31 cellular contexts compared by ENCODE assay signal in genomic region chr17:41343031-41343430, GRCh38. TPM values are rescaled to one million over a fixed set of nuclear protein-coding genes. Genes with fewer than 3 reads are reported as not detected.
"Had no signal": no experiment of that assay in that cellular context is flagged by ENCODE, and none has a peak within 500 bp of the region (broad histone marks: within the 10 kb centered on the region; RNA-seq: fewer than 3 reads in every experiment).

No MANE protein-coding gene starts in this region.

- H3K9me3 Mint-ChIP-seq: activated T-helper 17 cell treated with anti-CD3 and anti-CD28 coated beads, Interleukin-2, amount 50 U/mL, for 72 hours had no signal

- H3K27ac Mint-ChIP-seq: activated CD4-positive, alpha-beta memory T cell treated with anti-CD3 and anti-CD28 coated beads for 36 hours; activated T-helper 17 cell treated with anti-CD3 and anti-CD28 coated beads, Interleukin-2, amount 50 U/mL, for 72 hours; brain; neural progenitor cell had no signal

- H3K27me3 ChIP-seq: ascending aorta, cardiac muscle cell, dorsolateral prefrontal cortex, gastroesophageal sphincter, hepatocyte, neural progenitor cell, spleen, suprapubic skin, tibial nerve had no signal

- H3K4me3 ChIP-seq: ascending aorta, cardiac muscle cell, coronary artery, dorsolateral prefrontal cortex, gastroesophageal sphincter, hepatocyte, neural progenitor cell, spleen, suprapubic skin, tibial nerve had no signal

- DNase-seq: activated CD4-positive, alpha-beta memory T cell treated with anti-CD3 and anti-CD28 coated beads for 36 hours; activated CD4-positive, alpha-beta T cell treated with anti-CD3 and anti-CD28 coated beads for 48 hours; activated T-cell treated with anti-CD3 and anti-CD28 coated beads, Interleukin-2, amount 50 U/mL, for 4 hours; dorsolateral prefrontal cortex; effector memory CD4-positive, alpha-beta T cell; left cardiac atrium; mammary epithelial cell; occipital lobe; right cardiac atrium; spleen; stimulated activated naive CD4-positive, alpha-beta T cell; T-helper 9 cell had no signal

- H3K4me3 Mint-ChIP-seq: activated CD4-positive, alpha-beta memory T cell treated with anti-CD3 and anti-CD28 coated beads for 36 hours; activated naive CD8-positive, alpha-beta T cell; activated T-cell treated with anti-CD3 and anti-CD28 coated beads, Interleukin-2, amount 50 U/mL, for 4 hours; activated T-helper 17 cell treated with anti-CD3 and anti-CD28 coated beads, Interleukin-2, amount 50 U/mL, for 72 hours; brain; neural progenitor cell had no signal

- ATAC-seq: activated T-cell treated with anti-CD3 and anti-CD28 coated beads, Interleukin-2, amount 50 U/mL, for 4 hours; activated T-helper 17 cell treated with anti-CD3 and anti-CD28 coated beads, Interleukin-2, amount 50 U/mL, for 72 hours; gastroesophageal sphincter; left cardiac atrium; right cardiac atrium had no signal

- H3K27me3 Mint-ChIP-seq: activated naive CD8-positive, alpha-beta T cell; activated T-helper 17 cell treated with anti-CD3 and anti-CD28 coated beads, Interleukin-2, amount 50 U/mL, for 72 hours had no signal

- H3K27ac ChIP-seq: ascending aorta, cardiac muscle cell, coronary artery, dorsolateral prefrontal cortex, gastroesophageal sphincter, hepatocyte, neural progenitor cell, spleen, suprapubic skin, tibial nerve, VCaP had no signal

- H3K4me1 ChIP-seq: ascending aorta, gastroesophageal sphincter, neural progenitor cell had no signal

- H3K36me3 ChIP-seq: ascending aorta, cardiac muscle cell, gastroesophageal sphincter, neural progenitor cell, spleen, suprapubic skin, tibial nerve had no signal

- H3K36me3 Mint-ChIP-seq: brain, neural progenitor cell had no signal

- H3K9me3 ChIP-seq: ascending aorta, suprapubic skin had no signal

RNA-seq across cellular contexts. Expression of gene KRT33A, which starts 7.6 kb away (rescaled TPM):
- total RNA-seq: activated CD4-positive, alpha-beta memory T cell treated with anti-CD3 and anti-CD28 coated beads for 36 hours; activated CD8-positive, alpha-beta memory T cell treated with anti-CD3 and anti-CD28 coated beads for 36 hours; activated T-cell treated with anti-CD3 and anti-CD28 coated beads, Interleukin-2, amount 50 U/mL, for 4 hours; activated T-helper 17 cell treated with anti-CD3 and anti-CD28 coated beads, Interleukin-2, amount 50 U/mL, for 72 hours; ascending aorta; cardiac muscle cell; cerebellum; dorsolateral prefrontal cortex; epithelial cell of proximal tubule; gastroesophageal sphincter; hepatocyte; left cardiac atrium; liver; mammary epithelial cell; mucosa of gallbladder; occipital lobe; right cardiac atrium; spleen; tibial nerve; urinary bladder had no signal
- polyA plus RNA-seq: cardiac muscle cell, hepatocyte, keratinocyte, liver, mammary epithelial cell, right cardiac atrium, spleen, urinary bladder had no signal

RNA-seq across cellular contexts. Expression of gene KRT33B, which starts 26.6 kb away (rescaled TPM):
- total RNA-seq: activated CD4-positive, alpha-beta memory T cell treated with anti-CD3 and anti-CD28 coated beads for 36 hours; activated CD8-positive, alpha-beta memory T cell treated with anti-CD3 and anti-CD28 coated beads for 36 hours; activated T-cell treated with anti-CD3 and anti-CD28 coated beads, Interleukin-2, amount 50 U/mL, for 4 hours; activated T-helper 17 cell treated with anti-CD3 and anti-CD28 coated beads, Interleukin-2, amount 50 U/mL, for 72 hours; ascending aorta; cardiac muscle cell; cerebellum; gastroesophageal sphincter; hepatocyte; left cardiac atrium; liver; mucosa of gallbladder; occipital lobe; right cardiac atrium; spleen; tibial nerve; urinary bladder had no signal
- polyA plus RNA-seq: cardiac muscle cell, liver, right cardiac atrium, spleen, urinary bladder had no signal

RNA-seq across cellular contexts. Expression of gene KRTAP17-1, which starts 27.5 kb away (rescaled TPM):
- total RNA-seq: activated CD4-positive, alpha-beta memory T cell treated with anti-CD3 and anti-CD28 coated beads for 36 hours; activated CD8-positive, alpha-beta memory T cell treated with anti-CD3 and anti-CD28 coated beads for 36 hours; activated T-cell treated with anti-CD3 and anti-CD28 coated beads, Interleukin-2, amount 50 U/mL, for 4 hours; activated T-helper 17 cell treated with anti-CD3 and anti-CD28 coated beads, Interleukin-2, amount 50 U/mL, for 72 hours; ascending aorta; cardiac muscle cell; cerebellum; dorsolateral prefrontal cortex; epithelial cell of proximal tubule; gastroesophageal sphincter; hepatocyte; left cardiac atrium; liver; mammary epithelial cell; mucosa of gallbladder; occipital lobe; right cardiac atrium; spleen; tibial nerve; urinary bladder had no signal
- polyA plus RNA-seq: cardiac muscle cell, keratinocyte, liver, mammary epithelial cell, right cardiac atrium, spleen, urinary bladder had no signal

RNA-seq across cellular contexts. Expression of gene KRTAP16-1, which starts 33.9 kb away (rescaled TPM):
- total RNA-seq: activated CD4-positive, alpha-beta memory T cell treated with anti-CD3 and anti-CD28 coated beads for 36 hours; activated CD8-positive, alpha-beta memory T cell treated with anti-CD3 and anti-CD28 coated beads for 36 hours; activated T-cell treated with anti-CD3 and anti-CD28 coated beads, Interleukin-2, amount 50 U/mL, for 4 hours; ascending aorta; cardiac muscle cell; cerebellum; dorsolateral prefrontal cortex; epithelial cell of proximal tubule; gastroesophageal sphincter; hepatocyte; left cardiac atrium; liver; mammary epithelial cell; mucosa of gallbladder; occipital lobe; right cardiac atrium; spleen; tibial nerve; urinary bladder had no signal
- polyA plus RNA-seq: cardiac muscle cell, hepatocyte, keratinocyte, liver, mammary epithelial cell, right cardiac atrium, spleen, urinary bladder had no signal

RNA-seq across cellular contexts. Expression of gene KRT34, which starts 39.1 kb away (rescaled TPM):
- total RNA-seq: activated CD4-positive, alpha-beta memory T cell treated with anti-CD3 and anti-CD28 coated beads for 36 hours; activated CD8-positive, alpha-beta memory T cell treated with anti-CD3 and anti-CD28 coated beads for 36 hours; activated T-cell treated with anti-CD3 and anti-CD28 coated beads, Interleukin-2, amount 50 U/mL, for 4 hours; activated T-helper 17 cell treated with anti-CD3 and anti-CD28 coated beads, Interleukin-2, amount 50 U/mL, for 72 hours; ascending aorta; cardiac muscle cell; cerebellum; left cardiac atrium; liver; mucosa of gallbladder; right cardiac atrium; spleen; tibial nerve; urinary bladder had no signal
- polyA plus RNA-seq: cardiac muscle cell, hepatocyte, liver, right cardiac atrium, spleen, urinary bladder had no signal
